Comparison of ENCODE assay signal across 1 cellular context in the genomic region with DNA sequence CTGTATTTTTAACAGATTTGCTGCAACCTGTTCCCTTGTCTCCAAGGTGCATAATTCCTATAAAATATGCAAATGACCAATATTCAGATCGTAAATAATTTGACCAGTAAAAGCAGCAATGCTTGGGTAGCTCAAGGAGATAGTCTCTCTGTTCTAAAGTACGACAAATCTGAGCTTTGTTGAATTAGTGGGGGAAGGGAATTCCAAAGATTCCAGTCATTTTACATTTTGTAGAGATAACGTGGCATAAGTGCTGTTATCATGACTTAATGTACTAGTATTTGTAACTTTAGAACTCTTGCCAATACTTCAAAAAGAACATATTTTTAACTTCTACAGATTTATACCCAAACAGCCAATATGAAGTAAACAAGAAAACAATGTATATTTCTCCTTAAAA.
TF ChIP-seq lines count a peak whose summit lies in the region.

No MANE protein-coding gene starts in this region.

TF ChIP-seq in IMR-90, 13 proteins besides CTCF, POLR2A, EP300 and RAD21 (continued from another document):
- TF ChIP-seq, protein P1, sequence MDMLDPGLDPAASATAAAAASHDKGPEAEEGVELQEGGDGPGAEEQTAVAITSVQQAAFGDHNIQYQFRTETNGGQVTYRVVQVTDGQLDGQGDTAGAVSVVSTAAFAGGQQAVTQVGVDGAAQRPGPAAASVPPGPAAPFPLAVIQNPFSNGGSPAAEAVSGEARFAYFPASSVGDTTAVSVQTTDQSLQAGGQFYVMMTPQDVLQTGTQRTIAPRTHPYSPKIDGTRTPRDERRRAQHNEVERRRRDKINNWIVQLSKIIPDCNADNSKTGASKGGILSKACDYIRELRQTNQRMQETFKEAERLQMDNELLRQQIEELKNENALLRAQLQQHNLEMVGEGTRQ (IDR thresholded peaks at IDR 0.05; ENCODE audit: low read depth, low read length), result no peak
- no peak for TF ChIP-seq MAZ (IDR thresholded peaks at IDR 0.05; ENCODE audit: borderline replicate concordance, low read depth, low read length)
- TF ChIP-seq MAFK (IDR thresholded peaks at IDR 0.05; ENCODE audit: low read depth, low read length), result no peak
- TF ChIP-seq MXI1 (IDR thresholded peaks at IDR 0.05; ENCODE audit: borderline replicate concordance, low read depth, low read length), result no peak
- no peak for TF ChIP-seq NFE2L2 (IDR thresholded peaks at IDR 0.05; ENCODE audit: low read depth, low read length)
- TF ChIP-seq FOS (IDR thresholded peaks at IDR 0.05; ENCODE audit: low read depth, low read length), result no peak
- TF ChIP-seq CHD1 (IDR thresholded peaks at IDR 0.05; ENCODE audit: low read depth, low read length), result no peak
- no peak for TF ChIP-seq CEBPB (IDR thresholded peaks at IDR 0.05; ENCODE audit: low read depth, low read length)
- no peak for TF ChIP-seq BHLHE40 (IDR thresholded peaks at IDR 0.05; ENCODE audit: low read depth, low read length)
- no peak for TF ChIP-seq SMC3 (IDR thresholded peaks at IDR 0.05; ENCODE audit: low read depth, low read length)
- TF ChIP-seq, protein P2, sequence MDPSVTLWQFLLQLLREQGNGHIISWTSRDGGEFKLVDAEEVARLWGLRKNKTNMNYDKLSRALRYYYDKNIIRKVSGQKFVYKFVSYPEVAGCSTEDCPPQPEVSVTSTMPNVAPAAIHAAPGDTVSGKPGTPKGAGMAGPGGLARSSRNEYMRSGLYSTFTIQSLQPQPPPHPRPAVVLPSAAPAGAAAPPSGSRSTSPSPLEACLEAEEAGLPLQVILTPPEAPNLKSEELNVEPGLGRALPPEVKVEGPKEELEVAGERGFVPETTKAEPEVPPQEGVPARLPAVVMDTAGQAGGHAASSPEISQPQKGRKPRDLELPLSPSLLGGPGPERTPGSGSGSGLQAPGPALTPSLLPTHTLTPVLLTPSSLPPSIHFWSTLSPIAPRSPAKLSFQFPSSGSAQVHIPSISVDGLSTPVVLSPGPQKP (IDR thresholded peaks at IDR 0.05; ENCODE audit: borderline replicate concordance, low read depth, low read length), result no peak
